Comparison of ENCODE assay signal across 14 cellular contexts in the genomic region with DNA sequence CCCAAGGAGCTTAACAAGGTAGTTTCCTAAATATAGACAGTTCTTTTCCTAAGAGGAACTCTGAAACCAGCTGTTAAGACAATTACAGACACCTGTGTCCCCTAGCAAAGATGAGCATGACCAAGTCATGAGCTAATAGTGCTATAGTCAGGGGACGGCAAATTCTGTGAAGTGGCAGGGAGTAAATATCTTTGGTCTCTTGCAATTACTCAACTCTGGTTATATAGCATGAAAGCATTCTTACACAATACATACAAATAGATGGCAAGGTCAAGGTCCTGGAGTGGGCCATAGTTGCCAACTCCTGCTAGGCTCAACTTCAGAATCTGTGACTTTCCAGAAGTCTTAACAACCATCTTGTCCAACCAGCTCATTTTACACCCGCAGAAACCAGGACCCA.
"Had no signal": no experiment of that assay in that cellular context is flagged by ENCODE, and none has a peak within 500 bp of the region (broad histone marks: within the 10 kb centered on the region; RNA-seq: fewer than 3 reads in every experiment).

No MANE protein-coding gene starts in this region.

- ATAC-seq: effector memory CD8-positive, alpha-beta T cell; gastrocnemius medialis; heart right ventricle; naive thymus-derived CD4-positive, alpha-beta T cell had no signal

- H3K36me3 Mint-ChIP-seq: naive thymus-derived CD4-positive, alpha-beta T cell had no signal

- H3K27me3 Mint-ChIP-seq: dendritic cell treated with granulocyte-macrophage colony-stimulating factor and Interleukin-4, amounts not matched to agents 40 ng/mL and 50 ng/mL, for 4 days; naive thymus-derived CD4-positive, alpha-beta T cell had no signal

- H3K27ac Mint-ChIP-seq: dendritic cell treated with granulocyte-macrophage colony-stimulating factor and Interleukin-4, amounts not matched to agents 40 ng/mL and 50 ng/mL, for 4 days had no signal

- H3K4me3 Mint-ChIP-seq: dendritic cell treated with granulocyte-macrophage colony-stimulating factor and Interleukin-4, amounts not matched to agents 40 ng/mL and 50 ng/mL, for 4 days; effector memory CD8-positive, alpha-beta T cell; naive thymus-derived CD4-positive, alpha-beta T cell had no signal

- DNase-seq: effector memory CD8-positive, alpha-beta T cell; gastrocnemius medialis; heart right ventricle; hypothalamus; kidney glomerular epithelial cell; mesendoderm; naive thymus-derived CD4-positive, alpha-beta T cell; posterior cingulate gyrus; sigmoid colon; stimulated activated naive CD4-positive, alpha-beta T cell; stomach; substantia nigra; transverse colon had no signal

- H3K9me3 Mint-ChIP-seq: dendritic cell treated with granulocyte-macrophage colony-stimulating factor and Interleukin-4, amounts not matched to agents 40 ng/mL and 50 ng/mL, for 4 days; effector memory CD8-positive, alpha-beta T cell; naive thymus-derived CD4-positive, alpha-beta T cell had no signal
